ENCODE assay signal across 1 cellular context in the genomic region with DNA sequence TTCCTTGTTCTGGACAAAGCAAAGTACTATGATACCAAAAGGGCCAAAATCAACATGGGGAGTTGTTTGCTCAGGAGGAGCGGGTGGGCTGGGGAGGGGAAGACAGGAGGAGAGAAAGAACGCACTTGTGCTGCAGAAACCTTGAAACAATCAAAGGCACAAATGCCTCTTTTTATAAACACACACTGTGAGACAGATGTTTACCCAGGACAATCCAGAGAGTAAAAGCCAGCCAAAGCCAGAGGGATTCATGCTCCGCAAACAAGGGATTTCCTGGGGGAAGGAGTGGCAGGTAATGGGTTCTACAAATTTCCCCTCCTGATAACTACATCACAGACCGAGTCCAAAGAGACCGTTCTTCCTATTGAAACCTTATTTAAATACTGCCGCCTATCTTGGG.
TF ChIP-seq lines count a peak whose summit lies in the region.

No MANE protein-coding gene starts in this region.

TF ChIP-seq in HepG2, 621 proteins besides CTCF, POLR2A, EP300 and RAD21 (continued from another document and continues in another):
- TF ChIP-seq, protein P1, sequence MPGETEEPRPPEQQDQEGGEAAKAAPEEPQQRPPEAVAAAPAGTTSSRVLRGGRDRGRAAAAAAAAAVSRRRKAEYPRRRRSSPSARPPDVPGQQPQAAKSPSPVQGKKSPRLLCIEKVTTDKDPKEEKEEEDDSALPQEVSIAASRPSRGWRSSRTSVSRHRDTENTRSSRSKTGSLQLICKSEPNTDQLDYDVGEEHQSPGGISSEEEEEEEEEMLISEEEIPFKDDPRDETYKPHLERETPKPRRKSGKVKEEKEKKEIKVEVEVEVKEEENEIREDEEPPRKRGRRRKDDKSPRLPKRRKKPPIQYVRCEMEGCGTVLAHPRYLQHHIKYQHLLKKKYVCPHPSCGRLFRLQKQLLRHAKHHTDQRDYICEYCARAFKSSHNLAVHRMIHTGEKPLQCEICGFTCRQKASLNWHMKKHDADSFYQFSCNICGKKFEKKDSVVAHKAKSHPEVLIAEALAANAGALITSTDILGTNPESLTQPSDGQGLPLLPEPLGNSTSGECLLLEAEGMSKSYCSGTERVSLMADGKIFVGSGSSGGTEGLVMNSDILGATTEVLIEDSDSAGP (CRISPR knock-in tag; IDR thresholded peaks at IDR 0.05; ENCODE audit: borderline replicate concordance), result no peak
- no peak for TF ChIP-seq SNAI1 (CRISPR knock-in tag; IDR thresholded peaks at IDR 0.05; ENCODE audit: borderline replicate concordance)
- TF ChIP-seq ZNF788 (CRISPR knock-in tag; IDR thresholded peaks at IDR 0.05; ENCODE audit: borderline replicate concordance), result no peak
- TF ChIP-seq TARDBP (CRISPR knock-in tag; IDR thresholded peaks at IDR 0.05), result peak; percentile 74
- TF ChIP-seq PAWR (CRISPR knock-in tag; IDR thresholded peaks at IDR 0.05; ENCODE audit: borderline replicate concordance), result no peak
- TF ChIP-seq ZZZ3 (CRISPR knock-in tag; IDR thresholded peaks at IDR 0.05; ENCODE audit: borderline replicate concordance), result no peak
- no peak for TF ChIP-seq MEIS2 (CRISPR knock-in tag; IDR thresholded peaks at IDR 0.05)
- no peak for TF ChIP-seq POLR2AphosphoS2 (IDR thresholded peaks at IDR 0.05; ENCODE audit: low read depth, low read length)
- TF ChIP-seq ZNF160 (CRISPR knock-in tag; IDR thresholded peaks at IDR 0.05), result no peak
- TF ChIP-seq TBL1XR1 (IDR thresholded peaks at IDR 0.05; ENCODE audit: borderline replicate concordance, low read length, partially characterized antibody), result no peak
- TF ChIP-seq MBD4 (IDR thresholded peaks at IDR 0.05; ENCODE audit: borderline replicate concordance, low read length), result no peak
- TF ChIP-seq, protein P2, sequence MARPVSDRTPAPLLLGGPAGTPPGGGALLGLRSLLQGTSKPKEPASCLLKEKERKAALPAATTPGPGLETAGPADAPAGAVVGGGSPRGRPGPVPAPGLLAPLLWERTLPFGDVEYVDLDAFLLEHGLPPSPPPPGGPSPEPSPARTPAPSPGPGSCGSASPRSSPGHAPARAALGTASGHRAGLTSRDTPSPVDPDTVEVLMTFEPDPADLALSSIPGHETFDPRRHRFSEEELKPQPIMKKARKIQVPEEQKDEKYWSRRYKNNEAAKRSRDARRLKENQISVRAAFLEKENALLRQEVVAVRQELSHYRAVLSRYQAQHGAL (CRISPR knock-in tag; IDR thresholded peaks at IDR 0.05; ENCODE audit: not compliant biosample characterization), result no peak
- TF ChIP-seq ELF1 (CRISPR knock-in tag; IDR thresholded peaks at IDR 0.05), result no peak; the same call in 1 of the 2 replicates
- TF ChIP-seq ZNF451 (CRISPR knock-in tag; IDR thresholded peaks at IDR 0.05), result no peak
- TF ChIP-seq, protein P3, sequence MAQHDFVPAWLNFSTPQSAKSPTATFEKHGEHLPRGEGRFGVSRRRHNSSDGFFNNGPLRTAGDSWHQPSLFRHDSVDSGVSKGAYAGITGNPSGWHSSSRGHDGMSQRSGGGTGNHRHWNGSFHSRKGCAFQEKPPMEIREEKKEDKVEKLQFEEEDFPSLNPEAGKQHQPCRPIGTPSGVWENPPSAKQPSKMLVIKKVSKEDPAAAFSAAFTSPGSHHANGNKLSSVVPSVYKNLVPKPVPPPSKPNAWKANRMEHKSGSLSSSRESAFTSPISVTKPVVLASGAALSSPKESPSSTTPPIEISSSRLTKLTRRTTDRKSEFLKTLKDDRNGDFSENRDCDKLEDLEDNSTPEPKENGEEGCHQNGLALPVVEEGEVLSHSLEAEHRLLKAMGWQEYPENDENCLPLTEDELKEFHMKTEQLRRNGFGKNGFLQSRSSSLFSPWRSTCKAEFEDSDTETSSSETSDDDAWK (CRISPR knock-in tag; IDR thresholded peaks at IDR 0.05), result no peak
- TF ChIP-seq ZNF232 (CRISPR knock-in tag; IDR thresholded peaks at IDR 0.05; ENCODE audit: borderline replicate concordance), result no peak
- no peak for TF ChIP-seq ZNF230 (CRISPR knock-in tag; IDR thresholded peaks at IDR 0.05)
- TF ChIP-seq ARNT2 (CRISPR knock-in tag; IDR thresholded peaks at IDR 0.05; ENCODE audit: low read depth), result no peak
- no peak for TF ChIP-seq ZNF563 (CRISPR knock-in tag; IDR thresholded peaks at IDR 0.05)
- 0 out of 2 replicates have a peak, but pooled peaks have one; percentile 42 for TF ChIP-seq ETV6 (CRISPR knock-in tag; conservative IDR thresholded peaks at IDR 0.05)
- peak; percentile 39; the same call in 1 of the 2 replicates for TF ChIP-seq ZNF746 (CRISPR knock-in tag; IDR thresholded peaks at IDR 0.05)
- no peak for TF ChIP-seq ZNF891 (CRISPR knock-in tag; IDR thresholded peaks at IDR 0.05)
- TF ChIP-seq CHD4 (IDR thresholded peaks at IDR 0.05; ENCODE audit: borderline replicate concordance, low read length), result no peak
- TF ChIP-seq, protein P4, sequence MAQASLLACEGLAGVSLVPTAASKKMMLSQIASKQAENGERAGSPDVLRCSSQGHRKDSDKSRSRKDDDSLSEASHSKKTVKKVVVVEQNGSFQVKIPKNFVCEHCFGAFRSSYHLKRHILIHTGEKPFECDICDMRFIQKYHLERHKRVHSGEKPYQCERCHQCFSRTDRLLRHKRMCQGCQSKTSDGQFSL (CRISPR knock-in tag; IDR thresholded peaks at IDR 0.05), result no peak
- no peak for TF ChIP-seq ELF4 (CRISPR knock-in tag; IDR thresholded peaks at IDR 0.05; ENCODE audit: borderline replicate concordance)
- peak; percentile 42; the same call in 1 of the 2 replicates for TF ChIP-seq HNF4A (CRISPR knock-in tag; IDR thresholded peaks at IDR 0.05)
- TF ChIP-seq, protein P5, sequence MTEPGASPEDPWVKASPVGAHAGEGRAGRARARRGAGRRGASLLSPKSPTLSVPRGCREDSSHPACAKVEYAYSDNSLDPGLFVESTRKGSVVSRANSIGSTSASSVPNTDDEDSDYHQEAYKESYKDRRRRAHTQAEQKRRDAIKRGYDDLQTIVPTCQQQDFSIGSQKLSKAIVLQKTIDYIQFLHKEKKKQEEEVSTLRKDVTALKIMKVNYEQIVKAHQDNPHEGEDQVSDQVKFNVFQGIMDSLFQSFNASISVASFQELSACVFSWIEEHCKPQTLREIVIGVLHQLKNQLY (CRISPR knock-in tag; IDR thresholded peaks at IDR 0.05), result peak; percentile 50; the same call in 1 of the 2 replicates
- TF ChIP-seq, protein P6, sequence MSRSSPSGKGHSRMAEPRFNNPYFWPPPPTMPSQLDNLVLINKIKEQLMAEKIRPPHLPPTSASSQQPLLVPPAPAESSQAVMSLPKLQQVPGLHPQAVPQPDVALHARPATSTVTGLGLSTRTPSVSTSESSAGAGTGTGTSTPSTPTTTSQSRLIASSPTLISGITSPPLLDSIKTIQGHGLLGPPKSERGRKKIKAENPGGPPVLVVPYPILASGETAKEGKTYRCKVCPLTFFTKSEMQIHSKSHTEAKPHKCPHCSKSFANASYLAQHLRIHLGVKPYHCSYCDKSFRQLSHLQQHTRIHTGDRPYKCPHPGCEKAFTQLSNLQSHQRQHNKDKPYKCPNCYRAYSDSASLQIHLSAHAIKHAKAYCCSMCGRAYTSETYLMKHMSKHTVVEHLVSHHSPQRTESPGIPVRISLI (CRISPR knock-in tag; IDR thresholded peaks at IDR 0.05; ENCODE audit: borderline replicate concordance), result no peak; the same call in 1 of the 2 replicates
- TF ChIP-seq ZBTB42 (CRISPR knock-in tag; IDR thresholded peaks at IDR 0.05), result no peak
- no peak for TF ChIP-seq ZNF33B (CRISPR knock-in tag; IDR thresholded peaks at IDR 0.05)
- no peak for TF ChIP-seq ZNF20 (CRISPR knock-in tag; IDR thresholded peaks at IDR 0.05)
- TF ChIP-seq, protein P7, sequence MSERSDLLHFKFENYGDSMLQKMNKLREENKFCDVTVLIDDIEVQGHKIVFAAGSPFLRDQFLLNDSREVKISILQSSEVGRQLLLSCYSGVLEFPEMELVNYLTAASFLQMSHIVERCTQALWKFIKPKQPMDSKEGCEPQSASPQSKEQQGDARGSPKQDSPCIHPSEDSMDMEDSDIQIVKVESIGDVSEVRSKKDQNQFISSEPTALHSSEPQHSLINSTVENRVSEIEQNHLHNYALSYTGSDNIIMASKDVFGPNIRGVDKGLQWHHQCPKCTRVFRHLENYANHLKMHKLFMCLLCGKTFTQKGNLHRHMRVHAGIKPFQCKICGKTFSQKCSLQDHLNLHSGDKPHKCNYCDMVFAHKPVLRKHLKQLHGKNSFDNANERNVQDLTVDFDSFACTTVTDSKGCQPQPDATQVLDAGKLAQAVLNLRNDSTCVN (CRISPR knock-in tag; IDR thresholded peaks at IDR 0.05; ENCODE audit: borderline replicate concordance), result no peak
- no peak for TF ChIP-seq KDM4B (CRISPR knock-in tag; IDR thresholded peaks at IDR 0.05)
- no peak for TF ChIP-seq ZNF569 (CRISPR knock-in tag; IDR thresholded peaks at IDR 0.05; ENCODE audit: borderline replicate concordance)
- no peak for TF ChIP-seq ZFP41 (CRISPR knock-in tag; IDR thresholded peaks at IDR 0.05; ENCODE audit: borderline replicate concordance)
- peak; percentile 83; the same call in 1 of the 2 replicates for TF ChIP-seq ETV5 (CRISPR knock-in tag; IDR thresholded peaks at IDR 0.05; ENCODE audit: borderline replicate concordance)
- TF ChIP-seq, protein P8, sequence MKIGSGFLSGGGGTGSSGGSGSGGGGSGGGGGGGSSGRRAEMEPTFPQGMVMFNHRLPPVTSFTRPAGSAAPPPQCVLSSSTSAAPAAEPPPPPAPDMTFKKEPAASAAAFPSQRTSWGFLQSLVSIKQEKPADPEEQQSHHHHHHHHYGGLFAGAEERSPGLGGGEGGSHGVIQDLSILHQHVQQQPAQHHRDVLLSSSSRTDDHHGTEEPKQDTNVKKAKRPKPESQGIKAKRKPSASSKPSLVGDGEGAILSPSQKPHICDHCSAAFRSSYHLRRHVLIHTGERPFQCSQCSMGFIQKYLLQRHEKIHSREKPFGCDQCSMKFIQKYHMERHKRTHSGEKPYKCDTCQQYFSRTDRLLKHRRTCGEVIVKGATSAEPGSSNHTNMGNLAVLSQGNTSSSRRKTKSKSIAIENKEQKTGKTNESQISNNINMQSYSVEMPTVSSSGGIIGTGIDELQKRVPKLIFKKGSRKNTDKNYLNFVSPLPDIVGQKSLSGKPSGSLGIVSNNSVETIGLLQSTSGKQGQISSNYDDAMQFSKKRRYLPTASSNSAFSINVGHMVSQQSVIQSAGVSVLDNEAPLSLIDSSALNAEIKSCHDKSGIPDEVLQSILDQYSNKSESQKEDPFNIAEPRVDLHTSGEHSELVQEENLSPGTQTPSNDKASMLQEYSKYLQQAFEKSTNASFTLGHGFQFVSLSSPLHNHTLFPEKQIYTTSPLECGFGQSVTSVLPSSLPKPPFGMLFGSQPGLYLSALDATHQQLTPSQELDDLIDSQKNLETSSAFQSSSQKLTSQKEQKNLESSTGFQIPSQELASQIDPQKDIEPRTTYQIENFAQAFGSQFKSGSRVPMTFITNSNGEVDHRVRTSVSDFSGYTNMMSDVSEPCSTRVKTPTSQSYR (CRISPR knock-in tag; IDR thresholded peaks at IDR 0.05; ENCODE audit: borderline replicate concordance), result peak; percentile 69; the same call in 1 of the 2 replicates
- TF ChIP-seq, protein P9, sequence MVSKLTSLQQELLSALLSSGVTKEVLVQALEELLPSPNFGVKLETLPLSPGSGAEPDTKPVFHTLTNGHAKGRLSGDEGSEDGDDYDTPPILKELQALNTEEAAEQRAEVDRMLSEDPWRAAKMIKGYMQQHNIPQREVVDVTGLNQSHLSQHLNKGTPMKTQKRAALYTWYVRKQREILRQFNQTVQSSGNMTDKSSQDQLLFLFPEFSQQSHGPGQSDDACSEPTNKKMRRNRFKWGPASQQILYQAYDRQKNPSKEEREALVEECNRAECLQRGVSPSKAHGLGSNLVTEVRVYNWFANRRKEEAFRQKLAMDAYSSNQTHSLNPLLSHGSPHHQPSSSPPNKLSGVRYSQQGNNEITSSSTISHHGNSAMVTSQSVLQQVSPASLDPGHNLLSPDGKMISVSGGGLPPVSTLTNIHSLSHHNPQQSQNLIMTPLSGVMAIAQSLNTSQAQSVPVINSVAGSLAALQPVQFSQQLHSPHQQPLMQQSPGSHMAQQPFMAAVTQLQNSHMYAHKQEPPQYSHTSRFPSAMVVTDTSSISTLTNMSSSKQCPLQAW (CRISPR knock-in tag; IDR thresholded peaks at IDR 0.05), result no peak
- TF ChIP-seq ZNF670 (CRISPR knock-in tag; IDR thresholded peaks at IDR 0.05; ENCODE audit: borderline replicate concordance), result no peak
- TF ChIP-seq, protein P10, sequence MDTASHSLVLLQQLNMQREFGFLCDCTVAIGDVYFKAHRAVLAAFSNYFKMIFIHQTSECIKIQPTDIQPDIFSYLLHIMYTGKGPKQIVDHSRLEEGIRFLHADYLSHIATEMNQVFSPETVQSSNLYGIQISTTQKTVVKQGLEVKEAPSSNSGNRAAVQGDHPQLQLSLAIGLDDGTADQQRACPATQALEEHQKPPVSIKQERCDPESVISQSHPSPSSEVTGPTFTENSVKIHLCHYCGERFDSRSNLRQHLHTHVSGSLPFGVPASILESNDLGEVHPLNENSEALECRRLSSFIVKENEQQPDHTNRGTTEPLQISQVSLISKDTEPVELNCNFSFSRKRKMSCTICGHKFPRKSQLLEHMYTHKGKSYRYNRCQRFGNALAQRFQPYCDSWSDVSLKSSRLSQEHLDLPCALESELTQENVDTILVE (CRISPR knock-in tag; IDR thresholded peaks at IDR 0.05), result no peak
- no peak for TF ChIP-seq RBFOX2 (IDR thresholded peaks at IDR 0.05; ENCODE audit: low read depth, low read length)
- 0 out of 2 replicates have a peak, but pooled peaks have one; percentile 37 for TF ChIP-seq ZBTB20 (CRISPR knock-in tag; IDR thresholded peaks at IDR 0.05; ENCODE audit: borderline replicate concordance, low read depth)
- no peak for TF ChIP-seq MZF1 (CRISPR knock-in tag; IDR thresholded peaks at IDR 0.05; ENCODE audit: borderline replicate concordance)
- no peak for TF ChIP-seq ZSCAN21 (CRISPR knock-in tag; IDR thresholded peaks at IDR 0.05; ENCODE audit: borderline replicate concordance)
- 0 out of 2 replicates have a peak, but pooled peaks have one; percentile 43 for TF ChIP-seq ERF (CRISPR knock-in tag; IDR thresholded peaks at IDR 0.05)
- TF ChIP-seq ZBTB1 (CRISPR knock-in tag; IDR thresholded peaks at IDR 0.05; ENCODE audit: borderline replicate concordance), result no peak
- TF ChIP-seq ZNF839 (CRISPR knock-in tag; IDR thresholded peaks at IDR 0.05; ENCODE audit: borderline replicate concordance), result no peak
- no peak for TF ChIP-seq ZNF660 (CRISPR knock-in tag; IDR thresholded peaks at IDR 0.05; ENCODE audit: borderline replicate concordance, low read depth)
- TF ChIP-seq SOX5 (CRISPR knock-in tag; IDR thresholded peaks at IDR 0.05; ENCODE audit: borderline replicate concordance), result peak; percentile 90
- no peak for TF ChIP-seq ZNF549 (CRISPR knock-in tag; IDR thresholded peaks at IDR 0.05)
- TF ChIP-seq EHMT2 (IDR thresholded peaks at IDR 0.05; ENCODE audit: borderline replicate concordance, low read depth, low read length), result no peak
- TF ChIP-seq ZNF441 (CRISPR knock-in tag; IDR thresholded peaks at IDR 0.05; ENCODE audit: borderline replicate concordance), result no peak
- no peak for TF ChIP-seq ZC3H13 (CRISPR knock-in tag; IDR thresholded peaks at IDR 0.05)
- TF ChIP-seq, protein P11, sequence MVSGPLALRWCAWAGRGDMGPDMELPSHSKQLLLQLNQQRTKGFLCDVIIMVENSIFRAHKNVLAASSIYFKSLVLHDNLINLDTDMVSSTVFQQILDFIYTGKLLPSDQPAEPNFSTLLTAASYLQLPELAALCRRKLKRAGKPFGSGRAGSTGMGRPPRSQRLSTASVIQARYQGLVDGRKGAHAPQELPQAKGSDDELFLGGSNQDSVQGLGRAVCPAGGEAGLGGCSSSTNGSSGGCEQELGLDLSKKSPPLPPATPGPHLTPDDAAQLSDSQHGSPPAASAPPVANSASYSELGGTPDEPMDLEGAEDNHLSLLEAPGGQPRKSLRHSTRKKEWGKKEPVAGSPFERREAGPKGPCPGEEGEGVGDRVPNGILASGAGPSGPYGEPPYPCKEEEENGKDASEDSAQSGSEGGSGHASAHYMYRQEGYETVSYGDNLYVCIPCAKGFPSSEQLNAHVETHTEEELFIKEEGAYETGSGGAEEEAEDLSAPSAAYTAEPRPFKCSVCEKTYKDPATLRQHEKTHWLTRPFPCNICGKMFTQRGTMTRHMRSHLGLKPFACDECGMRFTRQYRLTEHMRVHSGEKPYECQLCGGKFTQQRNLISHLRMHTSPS (CRISPR knock-in tag; IDR thresholded peaks at IDR 0.05; ENCODE audit: low read depth), result no peak
